In genomic region chr11:125513705-125514265, GRCh38 we compare ENCODE assay signal across 14 cellular contexts. TPM values are rescaled to one million over a fixed set of nuclear protein-coding genes. Genes with fewer than 3 reads are reported as not detected.
A peak's percentile ranks its signal among the peaks of the same experiment; 100 is the strongest.
DNase-seq lines count a peak whose midpoint lies in the region; ATAC-seq lines count a peak whose summit lies in the region.
"Had no signal": no experiment of that assay in that cellular context is flagged by ENCODE, and none has a peak within 500 bp of the region (broad histone marks: within the 10 kb centered on the region; RNA-seq: fewer than 3 reads in every experiment).

No MANE protein-coding gene starts in this region.

- POLR2A ChIA-PET in naive thymus-derived CD8-positive, alpha-beta T cell (lab: Charles Lee) = interaction anchor here (1.6 kb wide), 1 partner anchor 78 kb away, joined by 7 read pairs; the partner anchor contains the start of gene STT3A

- no peaks in the 10 kb centered on the region for H3K9me3 Mint-ChIP-seq in T-helper 1 cell treated with Interleukin-12 subunit alpha and Interleukin-12 subunit beta and Interleukin-4 antibody, amounts not matched to agents 30 μg/mL and 1 μg/mL, for 36 hours
- no peaks in the 10 kb centered on the region for H3K9me3 Mint-ChIP-seq in activated naive CD8-positive, alpha-beta T cell (ENCODE audit: low read depth)
- H3K9me3 Mint-ChIP-seq in naive thymus-derived CD8-positive, alpha-beta T cell = peaks cover 0 to 2% (median 0%) of the 10 kb centered on the region in 9 donors

- H3K4me3 Mint-ChIP-seq in T-helper 1 cell treated with Interleukin-12 subunit alpha and Interleukin-12 subunit beta and Interleukin-4 antibody, amounts not matched to agents 30 μg/mL and 1 μg/mL, for 36 hours = peak overlapping the region; percentile 36
- peak overlapping the region; percentile 46 for H3K4me3 Mint-ChIP-seq in activated naive CD8-positive, alpha-beta T cell
- peak overlapping the region in 9 of 10 donors; percentile 24 to 71 (median 54) for H3K4me3 Mint-ChIP-seq in naive thymus-derived CD8-positive, alpha-beta T cell

- peaks cover 1% of the 10 kb centered on the region for H3K36me3 Mint-ChIP-seq in T-helper 1 cell treated with Interleukin-12 subunit alpha and Interleukin-12 subunit beta and Interleukin-4 antibody, amounts not matched to agents 30 μg/mL and 1 μg/mL, for 36 hours (ENCODE audit: low read depth)
- no peaks in the 10 kb centered on the region for H3K36me3 Mint-ChIP-seq in activated naive CD8-positive, alpha-beta T cell
- H3K36me3 Mint-ChIP-seq in naive thymus-derived CD8-positive, alpha-beta T cell = no peaks in the 10 kb centered on the region

- ATAC-seq in naive thymus-derived CD8-positive, alpha-beta T cell = peak in 1 of 2 donors; percentile 2
- no peak for ATAC-seq in GM19324 (IDR thresholded peaks at IDR 0.05; ENCODE audit: low FRiP score, unreplicated experiment)

- H3K9me3 ChIP-seq in KOPT-K1 (ENCODE audit: insufficient read depth, low read length, poor library complexity, severe bottlenecking) = no peaks in the 10 kb centered on the region
- H3K9me3 ChIP-seq: tibial artery had no signal

- peak overlapping the region; percentile 90 for H3K27ac Mint-ChIP-seq in T-helper 1 cell treated with Interleukin-12 subunit alpha and Interleukin-12 subunit beta and Interleukin-4 antibody, amounts not matched to agents 30 μg/mL and 1 μg/mL, for 36 hours
- H3K27ac Mint-ChIP-seq in activated naive CD8-positive, alpha-beta T cell = peak overlapping the region; percentile 89
- H3K27ac Mint-ChIP-seq in naive thymus-derived CD8-positive, alpha-beta T cell = peak overlapping the region; percentile 48 to 97 (median 88)

- H3K27me3 Mint-ChIP-seq in T-helper 1 cell treated with Interleukin-12 subunit alpha and Interleukin-12 subunit beta and Interleukin-4 antibody, amounts not matched to agents 30 μg/mL and 1 μg/mL, for 36 hours (ENCODE audit: low read depth) = no peaks in the 10 kb centered on the region
- no peaks in the 10 kb centered on the region for H3K27me3 Mint-ChIP-seq in activated naive CD8-positive, alpha-beta T cell
- no peaks in the 10 kb centered on the region for H3K27me3 Mint-ChIP-seq in naive thymus-derived CD8-positive, alpha-beta T cell

- peaks cover 43% of the 10 kb centered on the region for H3K4me1 Mint-ChIP-seq in T-helper 1 cell treated with Interleukin-12 subunit alpha and Interleukin-12 subunit beta and Interleukin-4 antibody, amounts not matched to agents 30 μg/mL and 1 μg/mL, for 36 hours (ENCODE audit: low read depth)
- peaks cover 53% of the 10 kb centered on the region for H3K4me1 Mint-ChIP-seq in activated naive CD8-positive, alpha-beta T cell (ENCODE audit: low read depth)
- peaks cover 21 to 61% (median 55%) of the 10 kb centered on the region in 4 donors for H3K4me1 Mint-ChIP-seq in naive thymus-derived CD8-positive, alpha-beta T cell

- no peak for DNase-seq in T-helper 1 cell
- no peak for DNase-seq in naive thymus-derived CD8-positive, alpha-beta T cell
- DNase-seq in hippocampal formation (lab: John Stamatoyannopoulos, UW) = no peak
- DNase-seq in amygdala (lab: John Stamatoyannopoulos, UW) = no peak
- DNase-seq: DMS 273 treated with DMSO at 0.1 percent for 48 hours, dorsolateral prefrontal cortex, NCI-H1105, NCI-H345 had no signal

- no peaks in the 10 kb centered on the region for H3K36me3 ChIP-seq in KOPT-K1 (ENCODE audit: insufficient read depth, low read length)
- H3K36me3 ChIP-seq: tibial artery had no signal

- peak overlapping the region; percentile 4 for H3K27ac ChIP-seq in KOPT-K1 (ENCODE audit: low read depth, low read length, poor library complexity, severe bottlenecking)
- H3K27ac ChIP-seq: parathyroid adenoma, tibial artery had no signal

RNA-seq across cellular contexts. Expression of gene FEZ1, which starts 17.7 kb away (rescaled TPM):
- not detected for total RNA-seq in naive thymus-derived CD8-positive, alpha-beta T cell
- 10 to 100 TPM in 1 of 3 donors, 1 to 10 TPM in 2; 1.1 to 11.6 (median 1.7) TPM for polyA plus RNA-seq in naive thymus-derived CD8-positive, alpha-beta T cell

RNA-seq across cellular contexts. Expression of gene EI24, which starts 55.5 kb away (rescaled TPM):
- 10 to 100 TPM; 34.6 to 39.4 TPM for total RNA-seq in naive thymus-derived CD8-positive, alpha-beta T cell
- 10 to 100 TPM; 56.0 to 84.4 (median 74.0) TPM for polyA plus RNA-seq in naive thymus-derived CD8-positive, alpha-beta T cell
